Comparison of ENCODE assay signal across 27 cellular contexts in the genomic region with DNA sequence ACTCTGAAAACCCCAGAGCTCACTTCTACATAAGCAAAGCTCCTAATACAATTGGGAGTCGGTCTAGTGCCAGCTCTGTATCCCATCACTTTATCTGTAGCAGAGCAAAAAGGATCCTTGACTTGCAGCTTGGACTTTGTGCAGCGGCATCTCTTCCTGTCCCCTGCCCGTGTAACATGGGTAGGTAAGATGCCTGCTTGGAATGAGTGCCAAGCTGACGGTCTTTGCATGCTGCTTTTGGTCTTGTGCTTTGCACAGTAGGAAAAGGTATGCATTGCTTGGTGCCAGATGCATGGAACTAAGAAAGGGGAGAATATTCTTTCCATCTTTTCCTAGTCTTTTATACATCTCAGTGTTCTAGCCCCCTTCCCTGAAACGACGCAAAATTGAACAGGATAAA.
"Had no signal": no experiment of that assay in that cellular context is flagged by ENCODE, and none has a peak within 500 bp of the region (broad histone marks: within the 10 kb centered on the region; RNA-seq: fewer than 3 reads in every experiment).

No MANE protein-coding gene starts in this region.

- H3K27ac ChIP-seq: ascending aorta, cardiac muscle cell, WERI-Rb-1 had no signal

- H3K9me3 ChIP-seq: ascending aorta had no signal

- H3K4me1 Mint-ChIP-seq: activated CD4-positive, alpha-beta memory T cell treated with anti-CD3 and anti-CD28 coated beads, Interleukin-2, amount 10 ng/mL, durations not matched to agents 7 days and 5 days; activated CD4-positive, alpha-beta T cell treated with anti-CD3 and anti-CD28 coated beads for 36 hours; activated CD4-positive, alpha-beta T cell treated with anti-CD3 and anti-CD28 coated beads, Interleukin-2, amount 10 ng/mL, durations not matched to agents 7 days and 5 days; activated CD8-positive, alpha-beta memory T cell treated with anti-CD3 and anti-CD28 coated beads, Interleukin-2, amount 10 ng/mL, durations not matched to agents 7 days and 5 days; activated naive CD4-positive, alpha-beta T cell treated with anti-CD3 and anti-CD28 coated beads, Interleukin-2, amount 10 ng/mL, durations not matched to agents 7 days and 5 days; activated naive CD4-positive, alpha-beta T cell treated with anti-CD3 and anti-CD28 coated beads, Interleukin-2, amount 50 U/mL, for 24 hours; activated naive CD8-positive, alpha-beta T cell treated with anti-CD3 and anti-CD28 coated beads, Interleukin-2, amount 50 U/mL, for 24 hours had no signal

- H3K4me1 ChIP-seq: ascending aorta had no signal

- DNase-seq: activated CD4-positive, alpha-beta T cell treated with anti-CD3 and anti-CD28 coated beads for 1 hour; activated CD4-positive, CD25-positive, alpha-beta regulatory T cell; activated CD8-positive, alpha-beta memory T cell treated with anti-CD3 and anti-CD28 coated beads for 24 hours; activated CD8-positive, alpha-beta memory T cell treated with anti-CD3 and anti-CD28 coated beads, Interleukin-2, amount 50 U/mL, for 48 hours; activated effector memory CD4-positive, alpha-beta T cell treated with Interleukin-2 at 50 U/mL for 16 hours; activated gamma-delta T cell; activated naive CD8-positive, alpha-beta T cell treated with anti-CD3 and anti-CD28 coated beads, Interleukin-2, amount 10 ng/mL, durations not matched to agents 7 days and 5 days; activated T-cell treated with anti-CD3 and anti-CD28 coated beads, Interleukin-2, amount 50 U/mL, for 24 hours; T-helper 17 cell; T1000 had no signal

- H3K36me3 Mint-ChIP-seq: activated CD8-positive, alpha-beta memory T cell treated with anti-CD3 and anti-CD28 coated beads, Interleukin-2, amount 10 ng/mL, durations not matched to agents 7 days and 5 days; activated naive CD4-positive, alpha-beta T cell treated with anti-CD3 and anti-CD28 coated beads, Interleukin-2, amount 10 ng/mL, durations not matched to agents 7 days and 5 days; activated naive CD4-positive, alpha-beta T cell treated with anti-CD3 and anti-CD28 coated beads, Interleukin-2, amount 50 U/mL, for 24 hours; activated naive CD8-positive, alpha-beta T cell; activated naive CD8-positive, alpha-beta T cell treated with anti-CD3 and anti-CD28 coated beads, Interleukin-2, amount 10 ng/mL, durations not matched to agents 7 days and 5 days; brain; T-cell; WTC11 had no signal

- H3K27me3 ChIP-seq: ascending aorta had no signal

- H3K27ac Mint-ChIP-seq: activated CD4-positive, alpha-beta memory T cell treated with anti-CD3 and anti-CD28 coated beads, Interleukin-2, amount 10 ng/mL, durations not matched to agents 7 days and 5 days; activated CD4-positive, alpha-beta T cell treated with anti-CD3 and anti-CD28 coated beads for 36 hours; activated CD4-positive, alpha-beta T cell treated with anti-CD3 and anti-CD28 coated beads, Interleukin-2, amount 10 ng/mL, durations not matched to agents 7 days and 5 days; activated CD8-positive, alpha-beta memory T cell treated with anti-CD3 and anti-CD28 coated beads, Interleukin-2, amount 10 ng/mL, durations not matched to agents 7 days and 5 days; activated CD8-positive, alpha-beta T cell treated with anti-CD3 and anti-CD28 coated beads, Interleukin-2, amount 10 ng/mL, durations not matched to agents 7 days and 5 days; activated naive CD4-positive, alpha-beta T cell treated with anti-CD3 and anti-CD28 coated beads, Interleukin-2, amount 10 ng/mL, durations not matched to agents 7 days and 5 days; activated naive CD4-positive, alpha-beta T cell treated with anti-CD3 and anti-CD28 coated beads, Interleukin-2, amount 50 U/mL, for 24 hours; activated naive CD8-positive, alpha-beta T cell; activated naive CD8-positive, alpha-beta T cell treated with anti-CD3 and anti-CD28 coated beads, Interleukin-2, amount 10 ng/mL, durations not matched to agents 7 days and 5 days; activated naive CD8-positive, alpha-beta T cell treated with anti-CD3 and anti-CD28 coated beads, Interleukin-2, amount 50 U/mL, for 24 hours; activated T-cell treated with anti-CD3 and anti-CD28 coated beads, Interleukin-2, amount 50 U/mL, for 24 hours; activated T-helper 2 cell treated with anti-CD3 and anti-CD28 coated beads, Interferon-gamma antibody, Interleukin-2, Interleukin-4, amounts not matched to agents 10 μg/mL and 5 μg/mL and 100 μg/mL, durations not matched to agents 14 hours and 24 hours and 36 hours; T-cell; T-helper 17 cell had no signal

- H3K9me3 Mint-ChIP-seq: activated CD4-positive, alpha-beta memory T cell treated with anti-CD3 and anti-CD28 coated beads, Interleukin-2, amount 10 ng/mL, durations not matched to agents 7 days and 5 days; activated CD4-positive, alpha-beta T cell treated with anti-CD3 and anti-CD28 coated beads, Interleukin-2, amount 10 ng/mL, durations not matched to agents 7 days and 5 days; activated naive CD4-positive, alpha-beta T cell treated with anti-CD3 and anti-CD28 coated beads, Interleukin-2, amount 10 ng/mL, durations not matched to agents 7 days and 5 days; activated naive CD4-positive, alpha-beta T cell treated with anti-CD3 and anti-CD28 coated beads, Interleukin-2, amount 50 U/mL, for 24 hours; activated naive CD8-positive, alpha-beta T cell treated with anti-CD3 and anti-CD28 coated beads, Interleukin-2, amount 10 ng/mL, durations not matched to agents 7 days and 5 days; activated naive CD8-positive, alpha-beta T cell treated with anti-CD3 and anti-CD28 coated beads, Interleukin-2, amount 50 U/mL, for 24 hours; activated T-cell treated with anti-CD3 and anti-CD28 coated beads, Interleukin-2, amount 50 U/mL, for 24 hours; activated T-helper 2 cell treated with anti-CD3 and anti-CD28 coated beads, Interferon-gamma antibody, Interleukin-2, Interleukin-4, amounts not matched to agents 10 μg/mL and 5 μg/mL and 100 μg/mL, durations not matched to agents 14 hours and 24 hours and 36 hours; brain; central memory CD8-positive, alpha-beta T cell; T-cell; WTC11 had no signal

- H3K4me3 Mint-ChIP-seq: activated CD4-positive, alpha-beta memory T cell treated with anti-CD3 and anti-CD28 coated beads, Interleukin-2, amount 10 ng/mL, durations not matched to agents 7 days and 5 days; activated CD4-positive, alpha-beta T cell treated with anti-CD3 and anti-CD28 coated beads for 36 hours; activated CD4-positive, alpha-beta T cell treated with anti-CD3 and anti-CD28 coated beads, Interleukin-2, amount 10 ng/mL, durations not matched to agents 7 days and 5 days; activated CD8-positive, alpha-beta memory T cell treated with anti-CD3 and anti-CD28 coated beads, Interleukin-2, amount 10 ng/mL, durations not matched to agents 7 days and 5 days; activated CD8-positive, alpha-beta T cell treated with anti-CD3 and anti-CD28 coated beads, Interleukin-2, amount 10 ng/mL, durations not matched to agents 7 days and 5 days; activated naive CD4-positive, alpha-beta T cell treated with anti-CD3 and anti-CD28 coated beads, Interleukin-2, amount 10 ng/mL, durations not matched to agents 7 days and 5 days; activated naive CD4-positive, alpha-beta T cell treated with anti-CD3 and anti-CD28 coated beads, Interleukin-2, amount 50 U/mL, for 24 hours; activated naive CD8-positive, alpha-beta T cell; activated naive CD8-positive, alpha-beta T cell treated with anti-CD3 and anti-CD28 coated beads, Interleukin-2, amount 10 ng/mL, durations not matched to agents 7 days and 5 days; activated naive CD8-positive, alpha-beta T cell treated with anti-CD3 and anti-CD28 coated beads, Interleukin-2, amount 50 U/mL, for 24 hours; activated T-cell treated with anti-CD3 and anti-CD28 coated beads, Interleukin-2, amount 50 U/mL, for 24 hours; central memory CD8-positive, alpha-beta T cell; T-cell; T-helper 17 cell; WTC11 had no signal
